ENCODE assay signal across 23 cellular contexts in genomic region chr6:106790935-106791334, GRCh38.
"Had no signal": no experiment of that assay in that cellular context is flagged by ENCODE, and none has a peak within 500 bp of the region (broad histone marks: within the 10 kb centered on the region; RNA-seq: fewer than 3 reads in every experiment).

No MANE protein-coding gene starts in this region.

- H3K9me3 ChIP-seq: colonic mucosa, ovary, tibial artery had no signal

- H3K27ac ChIP-seq: brain microvascular endothelial cell, colonic mucosa, epithelial cell of prostate, ovary, tibial artery had no signal

- H3K4me3 ChIP-seq: colonic mucosa, ovary, tibial artery had no signal

- FAIRE-seq: islet of Langerhans, urothelium cell line had no signal

- DNase-seq: activated CD4-positive, alpha-beta T cell treated with anti-CD3 and anti-CD28 coated beads, Interleukin-2, amount 50 U/mL, for 1 hour; activated CD8-positive, alpha-beta memory T cell treated with anti-CD3 and anti-CD28 coated beads, Interleukin-2, amount 50 U/mL, for 4 hours; activated naive CD4-positive, alpha-beta T cell treated with anti-CD3 and anti-CD28 coated beads for 36 hours; activated T-cell treated with anti-CD3 and anti-CD28 coated beads, Interleukin-2, amount 50 U/mL, for 4 hours; brain microvascular endothelial cell; colonic mucosa; endodermal cell; foreskin fibroblast; hippocampal formation; naive thymus-derived CD8-positive, alpha-beta T cell; ovary; stimulated activated CD4-positive, alpha-beta T cell treated with anti-CD3 and anti-CD28 coated beads, Interleukin-12 subunit alpha, Interleukin-12 subunit beta, amount 100 ng/mL, for 4 hours; stimulated activated CD4-positive, alpha-beta T cell treated with anti-CD3 and anti-CD28 coated beads, Interleukin-1b, Interleukin-23, amount 100 ng/mL, for 48 hours; stimulated activated CD8-positive, alpha-beta memory T cell treated with anti-CD3 and anti-CD28 coated beads, Interleukin-4, amount 100 ng/mL, for 48 hours; stimulated activated naive CD4-positive, alpha-beta T cell treated with Interleukin-2 at 50 U/mL for 16 hours; tibial artery had no signal

- ATAC-seq: activated CD4-positive, CD25-positive, alpha-beta regulatory T cell treated with anti-CD3 and anti-CD28 coated beads, Interleukin-2, amount 50 U/mL, for 24 hours; activated T-cell treated with anti-CD3 and anti-CD28 coated beads, Interleukin-2, amount 50 U/mL, for 4 hours; left lobe of liver; naive thymus-derived CD8-positive, alpha-beta T cell had no signal

- H3K27me3 ChIP-seq: brain microvascular endothelial cell, colonic mucosa, ovary, tibial artery had no signal

- H3K36me3 Mint-ChIP-seq: naive thymus-derived CD8-positive, alpha-beta T cell had no signal

- H3K4me1 Mint-ChIP-seq: central memory CD8-positive, alpha-beta T cell had no signal

- H3K4me3 Mint-ChIP-seq: activated naive CD4-positive, alpha-beta T cell treated with anti-CD3 and anti-CD28 coated beads for 36 hours; activated T-cell treated with anti-CD3 and anti-CD28 coated beads, Interleukin-2, amount 50 U/mL, for 4 hours; central memory CD8-positive, alpha-beta T cell; endodermal cell; naive thymus-derived CD8-positive, alpha-beta T cell; T-helper 1 cell treated with Interleukin-12 subunit alpha and Interleukin-12 subunit beta and Interleukin-4 antibody, amounts not matched to agents 30 μg/mL and 1 μg/mL, for 36 hours had no signal

- H3K36me3 ChIP-seq: brain microvascular endothelial cell, colonic mucosa, ovary, tibial artery had no signal

- H3K4me1 ChIP-seq: colonic mucosa, tibial artery had no signal

- H3K27ac Mint-ChIP-seq: activated naive CD4-positive, alpha-beta T cell treated with anti-CD3 and anti-CD28 coated beads for 36 hours; endodermal cell; naive thymus-derived CD8-positive, alpha-beta T cell; T-helper 1 cell treated with Interleukin-12 subunit alpha and Interleukin-12 subunit beta and Interleukin-4 antibody, amounts not matched to agents 30 μg/mL and 1 μg/mL, for 36 hours had no signal

- H3K9me3 Mint-ChIP-seq: activated naive CD4-positive, alpha-beta T cell treated with anti-CD3 and anti-CD28 coated beads for 36 hours; activated T-cell treated with anti-CD3 and anti-CD28 coated beads, Interleukin-2, amount 50 U/mL, for 4 hours; central memory CD8-positive, alpha-beta T cell; endodermal cell; naive thymus-derived CD8-positive, alpha-beta T cell; T-helper 1 cell treated with Interleukin-12 subunit alpha and Interleukin-12 subunit beta and Interleukin-4 antibody, amounts not matched to agents 30 μg/mL and 1 μg/mL, for 36 hours had no signal
